Comparison of ENCODE assay signal across 1 cellular context in the genomic region with DNA sequence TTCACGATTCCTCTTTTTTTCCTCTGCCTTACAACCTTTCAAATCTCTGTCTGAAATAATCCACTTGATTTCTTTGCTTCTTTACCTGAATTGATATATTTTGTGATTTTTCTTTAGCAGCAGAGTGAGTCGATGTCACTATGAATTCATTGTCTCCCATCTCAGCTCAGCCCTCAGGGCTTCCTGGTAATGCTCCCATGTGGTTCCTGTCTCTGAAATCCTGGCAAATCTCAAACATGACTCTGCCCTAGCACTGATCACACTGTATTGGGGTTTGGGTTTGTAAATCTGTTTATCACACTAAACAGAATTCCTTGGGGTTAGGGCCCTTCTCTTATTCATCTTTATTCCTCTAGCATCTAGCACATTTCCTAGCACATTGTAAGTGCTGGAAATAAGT.
TF ChIP-seq lines count a peak whose summit lies in the region.

No MANE protein-coding gene starts in this region.

TF ChIP-seq in endothelial cell of umbilical vein, 7 proteins besides CTCF, POLR2A, EP300 and RAD21:
- TF ChIP-seq MYC (IDR thresholded peaks at IDR 0.05; ENCODE audit: low read depth, low read length) (no peak), EZH2 (IDR thresholded peaks at IDR 0.05; ENCODE audit: borderline replicate concordance, low read depth, low read length, severe bottlenecking) (no peak), FOS (IDR thresholded peaks at IDR 0.05; ENCODE audit: borderline replicate concordance, insufficient read depth, low read length) (no peak), POLR2AphosphoS5 (IDR thresholded peaks at IDR 0.05; ENCODE audit: insufficient read depth, low read depth, low read length) (no peak), JUN (IDR thresholded peaks at IDR 0.05; ENCODE audit: borderline replicate concordance, insufficient read depth, insufficient read length, low read depth) (no peak), GATA2 (IDR thresholded peaks at IDR 0.05; ENCODE audit: insufficient read depth, insufficient read length, low read depth, low read length) (no peak)
- TF ChIP-seq, protein P1, sequence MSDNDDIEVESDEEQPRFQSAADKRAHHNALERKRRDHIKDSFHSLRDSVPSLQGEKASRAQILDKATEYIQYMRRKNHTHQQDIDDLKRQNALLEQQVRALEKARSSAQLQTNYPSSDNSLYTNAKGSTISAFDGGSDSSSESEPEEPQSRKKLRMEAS (IDR thresholded peaks at IDR 0.05; ENCODE audit: insufficient read depth, insufficient read length) = no peak
